3 cellular contexts compared by ENCODE assay signal in genomic region chrX:16748425-16748824, GRCh38.
TF ChIP-seq lines count a peak whose summit lies in the region.

No MANE protein-coding gene starts in this region.

TF ChIP-seq in liver, 16 proteins besides CTCF, POLR2A, EP300 and RAD21:
- TF ChIP-seq HNF4A (conservative IDR thresholded peaks at IDR 0.05) (no peak), YY1 (IDR thresholded peaks at IDR 0.05) (no peak), NR2F2 (IDR thresholded peaks at IDR 0.05) (peak; percentile 93), ATF3 (IDR thresholded peaks at IDR 0.05) (no peak), EGR1 (IDR thresholded peaks at IDR 0.05; ENCODE audit: low read depth in 2 of 2) (no peak), HNF4G (IDR thresholded peaks at IDR 0.05) (no peak), JUND (IDR thresholded peaks at IDR 0.05) (no peak)

TF ChIP-seq in HepG2, 621 proteins besides CTCF, POLR2A, EP300 and RAD21:
- TF ChIP-seq NR0B2 (CRISPR knock-in tag; IDR thresholded peaks at IDR 0.05) (no peak), SIN3B (IDR thresholded peaks at IDR 0.05; ENCODE audit: low read length) (no peak), SAP130 (CRISPR knock-in tag; IDR thresholded peaks at IDR 0.05; ENCODE audit: low read depth) (no peak), KDM5A (IDR thresholded peaks at IDR 0.05; ENCODE audit: borderline replicate concordance, low read length) (no peak), ZNF205 (CRISPR knock-in tag; IDR thresholded peaks at IDR 0.05) (no peak)

TF ChIP-seq in A549, 52 proteins besides CTCF, POLR2A, EP300 and RAD21:
- no peak for TF ChIP-seq HDAC2 (IDR thresholded peaks at IDR 0.05)
- TF ChIP-seq HEYL (CRISPR knock-in tag; IDR thresholded peaks at IDR 0.05), result no peak
- TF ChIP-seq KDM5A (IDR thresholded peaks at IDR 0.05), result no peak
- no peak for TF ChIP-seq JUNB (IDR thresholded peaks at IDR 0.05)
TF ChIP-seq in A549: peak in this region for 0.
